In the genomic region with DNA sequence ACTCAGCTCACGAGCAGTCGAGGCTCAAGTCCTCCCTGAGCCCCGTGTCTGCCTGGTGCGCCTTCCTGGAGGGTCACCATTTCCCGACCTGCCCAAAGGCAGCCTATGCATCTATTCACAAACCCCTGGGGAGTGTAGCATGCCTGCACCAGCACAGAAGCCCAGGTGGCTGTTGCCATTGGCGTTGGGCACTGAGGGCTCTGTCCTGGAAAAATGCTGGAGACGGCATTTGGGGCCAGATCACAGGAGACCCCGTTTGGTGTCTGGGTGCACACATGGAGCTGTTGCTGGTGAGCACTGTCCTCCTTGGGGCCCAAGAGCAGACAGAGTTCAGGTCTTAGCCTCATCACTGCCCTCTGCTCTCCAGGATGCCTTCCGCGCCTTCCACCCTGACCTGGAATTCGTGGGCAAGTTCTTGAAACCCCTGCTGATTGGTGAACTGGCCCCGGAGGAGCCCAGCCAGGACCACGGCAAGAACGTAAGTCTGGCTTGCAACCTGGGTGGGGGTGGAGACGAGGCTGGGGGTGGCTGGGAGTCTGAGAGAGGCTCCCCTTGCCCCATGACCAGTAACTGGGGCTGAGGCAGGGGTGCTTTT, we compare ENCODE assay signal across 17 cellular contexts. TPM values are rescaled to one million over a fixed set of nuclear protein-coding genes. Genes with fewer than 3 reads are reported as not detected.
DNase-seq lines count a peak whose midpoint lies in the region; ATAC-seq and TF ChIP-seq lines count a peak whose summit lies in the region.
"Had no signal": no experiment of that assay in that cellular context is flagged by ENCODE, and none has a peak within 500 bp of the region (broad histone marks: within the 10 kb centered on the region; RNA-seq: fewer than 3 reads in every experiment).

No MANE protein-coding gene starts in this region.

- no peak overlapping the region for H3K9ac ChIP-seq in neuronal stem cell (ENCODE audit: low read depth, low read length, poor library complexity)
- H3K9ac ChIP-seq: GM23248, KMS-11 had no signal

- no peak overlapping the region for H3K4ac ChIP-seq in neuronal stem cell (ENCODE audit: low read length)

- H4K8ac ChIP-seq in neuronal stem cell (ENCODE audit: low read depth, low read length), result no peak overlapping the region

- TF ChIP-seq POLR2A in Peyer's patch (IDR thresholded peaks at IDR 0.05), result no peak

- no peak overlapping the region for H2BK15ac ChIP-seq in neuronal stem cell (ENCODE audit: low read length)

- peaks cover 40% of the 10 kb centered on the region for H3K79me1 ChIP-seq in neuronal stem cell (ENCODE audit: low read depth, low read length)

- H2AFZ ChIP-seq in neuronal stem cell (ENCODE audit: low read length), result no peak overlapping the region
- H2AFZ ChIP-seq: GM23248 had no signal

- no peak overlapping the region for H2AK5ac ChIP-seq in neuronal stem cell (ENCODE audit: low read depth, low read length)

- no peak overlapping the region for H4K91ac ChIP-seq in neuronal stem cell (ENCODE audit: low read depth, low read length, poor library complexity)

- TF ChIP-seq CTCF in chondrocyte (IDR thresholded peaks at IDR 0.05) (no peak), Peyer's patch (IDR thresholded peaks at IDR 0.05) (no peak)

- peak overlapping the region; percentile 30 for H3K27ac ChIP-seq in KOPT-K1 (ENCODE audit: low read depth, low read length, poor library complexity, severe bottlenecking)
- no peak overlapping the region for H3K27ac ChIP-seq in neuronal stem cell (replicated peaks; ENCODE audit: low read length)
- no peak overlapping the region for H3K27ac ChIP-seq in Peyer's patch
- H3K27ac ChIP-seq: GM23248, KMS-11, SJCRH30 had no signal

- peaks cover 33% of the 10 kb centered on the region for H3K4me1 Mint-ChIP-seq in T-helper 2 cell treated with Interferon-gamma antibody and Interleukin-4, amounts not matched to agents 5 μg/mL and 100 μg/mL, for 36 hours (ENCODE audit: low read depth)
- H3K4me1 Mint-ChIP-seq in chondrocyte (ENCODE audit: low read depth), result peaks cover 34% of the 10 kb centered on the region

- no peak for DNase-seq in T-helper 2 cell treated with Interferon-gamma antibody and Interleukin-4, amounts not matched to agents 5 μg/mL and 100 μg/mL, for 36 hours (ENCODE audit: low spot score)
- DNase-seq in T-helper 2 cell, result no peak
- DNase-seq in chondrocyte (ENCODE audit: low spot score), result peak; percentile 53
- no peak for DNase-seq in neuronal stem cell (ENCODE audit: low spot score)
- no peak for DNase-seq in superior temporal gyrus (ENCODE audit: extremely low spot score)
- no peak for DNase-seq in Peyer's patch
- DNase-seq: Caco-2, GM23248, NCI-H1417, NCI-H1930, NCI-H2171 treated with DMSO at 0.1 percent for 48 hours, NCI-H774, SJCRH30 had no signal

- H3K14ac ChIP-seq in neuronal stem cell (ENCODE audit: low read length), result no peak overlapping the region

- H3K36me3 Mint-ChIP-seq in T-helper 2 cell treated with Interferon-gamma antibody and Interleukin-4, amounts not matched to agents 5 μg/mL and 100 μg/mL, for 36 hours (ENCODE audit: low read depth), result peaks cover 59% of the 10 kb centered on the region
- H3K36me3 Mint-ChIP-seq in chondrocyte (ENCODE audit: low read depth), result peaks cover 33% of the 10 kb centered on the region

- H2BK120ac ChIP-seq in neuronal stem cell (ENCODE audit: low read depth, low read length), result no peak overlapping the region

- no peak overlapping the region for H2BK5ac ChIP-seq in neuronal stem cell (ENCODE audit: low read length)

- ATAC-seq in HG02610 (IDR thresholded peaks at IDR 0.05; ENCODE audit: unreplicated experiment), result no peak
- ATAC-seq: GM12878 had no signal

- no peak overlapping the region for H3K4me3 Mint-ChIP-seq in T-helper 2 cell treated with Interferon-gamma antibody and Interleukin-4, amounts not matched to agents 5 μg/mL and 100 μg/mL, for 36 hours
- no peak overlapping the region for H3K4me3 Mint-ChIP-seq in chondrocyte (ENCODE audit: unreplicated experiment)

- no peaks in the 10 kb centered on the region for H3K27me3 Mint-ChIP-seq in T-helper 2 cell treated with Interferon-gamma antibody and Interleukin-4, amounts not matched to agents 5 μg/mL and 100 μg/mL, for 36 hours (ENCODE audit: low read depth)
- H3K27me3 Mint-ChIP-seq in chondrocyte (ENCODE audit: low read depth), result no peaks in the 10 kb centered on the region

- H3K9me3 ChIP-seq in KOPT-K1 (ENCODE audit: insufficient read depth, low read length, poor library complexity, severe bottlenecking) (no peaks in the 10 kb centered on the region), neuronal stem cell (replicated peaks in 1 of 2; ENCODE audit: control insufficient read depth in 2 of 2, insufficient read depth in 1 of 2, low read depth in 1 of 2, low read length in 2 of 2) (no peaks in the 10 kb centered on the region), Peyer's patch (no peaks in the 10 kb centered on the region)
- H3K9me3 ChIP-seq: Caco-2, SJCRH30 had no signal

- H2BK12ac ChIP-seq in neuronal stem cell (ENCODE audit: low read length), result no peak overlapping the region

- H3K27me3 ChIP-seq in neuronal stem cell (ENCODE audit: control insufficient read depth in 3 of 3, insufficient read depth in 3 of 3, low read depth in 1 of 3, low read length in 3 of 3) (no peaks in the 10 kb centered on the region), Peyer's patch (no peaks in the 10 kb centered on the region)
- H3K27me3 ChIP-seq: SJCRH30 had no signal

- peak overlapping the region; percentile 45 for H3K27ac Mint-ChIP-seq in T-helper 2 cell treated with Interferon-gamma antibody and Interleukin-4, amounts not matched to agents 5 μg/mL and 100 μg/mL, for 36 hours
- no peak overlapping the region for H3K27ac Mint-ChIP-seq in chondrocyte (ENCODE audit: unreplicated experiment)

- H3K9me3 Mint-ChIP-seq in T-helper 2 cell treated with Interferon-gamma antibody and Interleukin-4, amounts not matched to agents 5 μg/mL and 100 μg/mL, for 36 hours, result no peaks in the 10 kb centered on the region
- no peaks in the 10 kb centered on the region for H3K9me3 Mint-ChIP-seq in chondrocyte (ENCODE audit: low read depth)

- H3K4me2 ChIP-seq in neuronal stem cell (ENCODE audit: insufficient read depth, low read length, poor library complexity, severe bottlenecking), result no peak overlapping the region
- H3K4me2 ChIP-seq: KMS-11 had no signal

- no CpG with 5 or more reads among the region's 15 CpGs for WGBS in neuronal stem cell (ENCODE audit: extremely low coverage in 2 of 2, insufficient read length in 2 of 2, insufficient replicate concordance in 1 of 2), 2 donors

- no peak overlapping the region for H3K4me3 ChIP-seq in neuronal stem cell (ENCODE audit: low read length in 2 of 2)
- H3K4me3 ChIP-seq in Peyer's patch, result no peak overlapping the region
- H3K4me3 ChIP-seq: GM12878, GM23248, SJCRH30 had no signal

- H3K4me1 ChIP-seq in neuronal stem cell (ENCODE audit: control insufficient read depth in 2 of 2, insufficient read depth in 1 of 2, low read depth in 1 of 2, low read length in 2 of 2), result peaks cover 21 to 23% of the 10 kb centered on the region in 2 donors
- peaks cover 0 to 15% (median 3%) of the 10 kb centered on the region in 4 donors for H3K4me1 ChIP-seq in Peyer's patch
- H3K4me1 ChIP-seq: Caco-2 had no signal

- peaks cover 73% of the 10 kb centered on the region for H3K36me3 ChIP-seq in KOPT-K1 (ENCODE audit: insufficient read depth, low read length)
- peaks cover 68 to 99% of the 10 kb centered on the region in 2 donors for H3K36me3 ChIP-seq in neuronal stem cell (replicated peaks in 1 of 2; ENCODE audit: control insufficient read depth in 2 of 2, insufficient read depth in 2 of 2, low read length in 2 of 2)
- H3K36me3 ChIP-seq in Peyer's patch, result peaks cover 0 to 31% (median 0%) of the 10 kb centered on the region in 3 donors
- H3K36me3 ChIP-seq: SJCRH30 had no signal

- no peak overlapping the region for H3K18ac ChIP-seq in neuronal stem cell (ENCODE audit: low read length)

- H3K23ac ChIP-seq in neuronal stem cell (ENCODE audit: low read depth, low read length, poor library complexity), result peak overlapping the region; percentile 50

RNA-seq across cellular contexts. Expression of a gene that starts 9.4 kb away (rescaled TPM):
- 202 to 315 TPM (median 297 TPM) in 3 replicates for total RNA-seq in chondrocyte
- polyA plus RNA-seq in neuronal stem cell (2013, experiment 1 of 2), result 515 TPM
- 508 TPM for polyA plus RNA-seq in neuronal stem cell (2013, experiment 2 of 2)
- 10 to 100 TPM in 2 of 4 donors, 1 to 10 TPM in 2; 1.6 to 30.7 (median 12.0) TPM for total RNA-seq in Peyer's patch

RNA-seq across cellular contexts. Expression of a gene that starts 20.7 kb away (rescaled TPM):
- total RNA-seq in chondrocyte (72.6 to 95.5 TPM (median 74.6 TPM) in 3 replicates), Peyer's patch (1 to 10 TPM; 4.9 to 9.9 (median 6.7) TPM)
- polyA plus RNA-seq in neuronal stem cell (2013, experiment 1 of 2), result 171 TPM
- 174 TPM for polyA plus RNA-seq in neuronal stem cell (2013, experiment 2 of 2)

RNA-seq across cellular contexts. Expression of a gene that starts 44.8 kb away (rescaled TPM):
- total RNA-seq in chondrocyte, result 12.6 to 27.1 TPM (median 13.2 TPM) in 3 replicates
- polyA plus RNA-seq in neuronal stem cell (2013, experiment 1 of 2), result 30.6 TPM
- 31.0 TPM for polyA plus RNA-seq in neuronal stem cell (2013, experiment 2 of 2)
- 10 to 100 TPM in 1 of 4 donors, 1 to 10 TPM in 3; 4.3 to 33.0 (median 8.8) TPM for total RNA-seq in Peyer's patch

RNA-seq across cellular contexts. Expression of a gene that starts 45.1 kb away (rescaled TPM):
- total RNA-seq in chondrocyte (103 to 133 TPM (median 106 TPM) in 3 replicates), Peyer's patch (10 to 100 TPM in 3 of 4 donors, not detected in 1; 28.7 to 34.7 (median 34.5) TPM)
- polyA plus RNA-seq in neuronal stem cell (2013, experiment 1 of 2), result 258 TPM
- polyA plus RNA-seq in neuronal stem cell (2013, experiment 2 of 2), result 242 TPM

RNA-seq across cellular contexts. Expression of a gene that starts 53.8 kb away (rescaled TPM):
- total RNA-seq in chondrocyte (206 to 263 TPM (median 255 TPM) in 3 replicates), Peyer's patch (10 to 100 TPM in 3 of 4 donors, 1 to 10 TPM in 1; 9.5 to 76.7 (median 18.4) TPM)
- polyA plus RNA-seq in neuronal stem cell (2013, experiment 1 of 2), result 25.1 TPM
- 25.6 TPM for polyA plus RNA-seq in neuronal stem cell (2013, experiment 2 of 2)
